ENCODE assay signal across 1 cellular context in genomic region chr12:110245278-110245868, GRCh38.
A peak's percentile ranks its signal among the peaks of the same experiment; 100 is the strongest.
TF ChIP-seq lines count a peak whose summit lies in the region.

No MANE protein-coding gene starts in this region.

TF ChIP-seq in HepG2, 621 proteins besides CTCF, POLR2A, EP300 and RAD21 (continued from another document and continues in another):
- no peak for TF ChIP-seq ZNF30 (CRISPR knock-in tag; IDR thresholded peaks at IDR 0.05)
- TF ChIP-seq XRCC5 (optimal IDR thresholded peaks at IDR 0.05; ENCODE audit: low read length): peak; percentile 68
- no peak for TF ChIP-seq ZNF652 (CRISPR knock-in tag; IDR thresholded peaks at IDR 0.05; ENCODE audit: borderline replicate concordance, low read depth)
- no peak for TF ChIP-seq TCF7L2 (IDR thresholded peaks at IDR 0.05; ENCODE audit: low read depth, low read length)
- no peak for TF ChIP-seq ZFP1 (CRISPR knock-in tag; IDR thresholded peaks at IDR 0.05)
- TF ChIP-seq ZNF879 (CRISPR knock-in tag; IDR thresholded peaks at IDR 0.05): no peak
- TF ChIP-seq ZNF691 (CRISPR knock-in tag; IDR thresholded peaks at IDR 0.05; ENCODE audit: borderline replicate concordance, low read depth): peak; percentile 27; the same call in 1 of the 2 replicates
- no peak for TF ChIP-seq FUBP1 (CRISPR knock-in tag; IDR thresholded peaks at IDR 0.05; ENCODE audit: borderline replicate concordance)
- no peak for TF ChIP-seq ZBTB40 (IDR thresholded peaks at IDR 0.05)
- no peak for TF ChIP-seq ZBTB40 (CRISPR knock-in tag; IDR thresholded peaks at IDR 0.05)
- no peak for TF ChIP-seq ZGPAT (CRISPR knock-in tag; IDR thresholded peaks at IDR 0.05)
- TF ChIP-seq JUN (CRISPR knock-in tag; IDR thresholded peaks at IDR 0.05): no peak
- TF ChIP-seq HIC2 (CRISPR knock-in tag; IDR thresholded peaks at IDR 0.05; ENCODE audit: low read depth): peak; percentile 63; the same call in 1 of the 2 replicates
- TF ChIP-seq CEBPZ (IDR thresholded peaks at IDR 0.05; ENCODE audit: low read length): no peak
- no peak for TF ChIP-seq ZNF234 (CRISPR knock-in tag; conservative IDR thresholded peaks at IDR 0.05)
- TF ChIP-seq SAP130 (CRISPR knock-in tag; IDR thresholded peaks at IDR 0.05; ENCODE audit: low read depth): 0 out of 2 replicates have a peak, but pooled peaks have one; percentile 12
- no peak for TF ChIP-seq PCBP1 (IDR thresholded peaks at IDR 0.05; ENCODE audit: borderline replicate concordance, low read depth, low read length)
- TF ChIP-seq ZBTB26 (CRISPR knock-in tag; IDR thresholded peaks at IDR 0.05; ENCODE audit: borderline replicate concordance): no peak
- TF ChIP-seq KDM4B (CRISPR knock-in tag; IDR thresholded peaks at IDR 0.05): no peak
- TF ChIP-seq CREM (IDR thresholded peaks at IDR 0.05): no peak
- TF ChIP-seq CREM (CRISPR knock-in tag; IDR thresholded peaks at IDR 0.05): no peak
- TF ChIP-seq ZNF326 (CRISPR knock-in tag; IDR thresholded peaks at IDR 0.05; ENCODE audit: borderline replicate concordance): no peak
- no peak for TF ChIP-seq ZNF275 (CRISPR knock-in tag; IDR thresholded peaks at IDR 0.05; ENCODE audit: borderline replicate concordance)
- TF ChIP-seq ZNF737 (CRISPR knock-in tag; IDR thresholded peaks at IDR 0.05; ENCODE audit: borderline replicate concordance): no peak
- no peak for TF ChIP-seq TERF1 (CRISPR knock-in tag; IDR thresholded peaks at IDR 0.05)
- no peak for TF ChIP-seq ETV6 (CRISPR knock-in tag; conservative IDR thresholded peaks at IDR 0.05)
- TF ChIP-seq ZMYM3 (CRISPR knock-in tag; IDR thresholded peaks at IDR 0.05): no peak
- TF ChIP-seq ASH2L (IDR thresholded peaks at IDR 0.05; ENCODE audit: insufficient read length, low read depth, low read length): peak; percentile 26
- TF ChIP-seq ELK4 (CRISPR knock-in tag; IDR thresholded peaks at IDR 0.05; ENCODE audit: borderline replicate concordance): no peak
